1 cellular context compared by ENCODE assay signal in the genomic region with DNA sequence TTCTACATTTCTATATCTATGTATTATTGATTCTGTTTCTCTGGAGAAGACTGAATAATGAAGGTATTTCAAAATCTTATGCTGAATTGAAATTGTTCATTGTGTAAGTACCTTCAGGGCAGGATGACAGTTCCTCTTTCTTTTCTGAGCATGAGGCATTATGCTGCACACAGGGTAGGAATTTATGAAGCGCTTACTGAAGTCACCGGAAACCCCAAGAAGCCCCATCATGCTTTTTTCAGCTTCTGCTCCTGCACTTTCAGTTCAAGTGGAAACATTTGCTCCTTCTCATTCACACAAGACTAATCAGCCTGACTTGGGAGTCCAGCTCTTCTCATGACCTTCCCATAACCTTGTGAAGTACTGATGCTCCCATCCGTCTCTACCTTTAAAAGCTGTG.
TF ChIP-seq lines count a peak whose summit lies in the region.

No MANE protein-coding gene starts in this region.

TF ChIP-seq in GM23338, 12 proteins besides CTCF, POLR2A, EP300 and RAD21 (continued from another document):
- TF ChIP-seq JUNB (IDR thresholded peaks at IDR 0.05; ENCODE audit: unreplicated experiment) (no peak), POLR2AphosphoS5 (IDR thresholded peaks at IDR 0.05; ENCODE audit: low read depth) (no peak)
